1 cellular context compared by ENCODE assay signal in genomic region chr16:71808593-71809449, GRCh38.
TF ChIP-seq lines count a peak whose summit lies in the region.

AP1G1 (minus strand) TSS chr16:71808834; CDS start chr16:71789479, 19,355 bp downstream.

TF ChIP-seq in HepG2, 621 proteins besides CTCF, POLR2A, EP300 and RAD21 (continued from another document and continues in another):
- TF ChIP-seq ZNF282 (IDR thresholded peaks at IDR 0.05; ENCODE audit: partially characterized antibody) (no peak), ZNF749 (CRISPR knock-in tag; IDR thresholded peaks at IDR 0.05; ENCODE audit: borderline replicate concordance) (no peak; the same call in 1 of the 2 replicates), GATAD2A (CRISPR knock-in tag; IDR thresholded peaks at IDR 0.05) (peak; percentile 61), ZNF224 (CRISPR knock-in tag; IDR thresholded peaks at IDR 0.05) (peak; percentile 71; the same call in 1 of the 2 replicates), ZNF333 (CRISPR knock-in tag; IDR thresholded peaks at IDR 0.05; ENCODE audit: borderline replicate concordance) (peak; percentile 97), HNF1B (CRISPR knock-in tag; IDR thresholded peaks at IDR 0.05) (0 out of 2 replicates have a peak, but pooled peaks have one; percentile 11), ZSCAN22 (CRISPR knock-in tag; IDR thresholded peaks at IDR 0.05) (no peak), ZNF503 (CRISPR knock-in tag; IDR thresholded peaks at IDR 0.05) (peak; percentile 70; the same call in 1 of the 2 replicates), CENPT (CRISPR knock-in tag; IDR thresholded peaks at IDR 0.05; ENCODE audit: low read depth) (no peak), GRHL1 (CRISPR knock-in tag; conservative IDR thresholded peaks at IDR 0.05) (no peak), ZBTB33 (CRISPR knock-in tag; IDR thresholded peaks at IDR 0.05) (peak; percentile 78), NR1H2 (CRISPR knock-in tag; IDR thresholded peaks at IDR 0.05; ENCODE audit: borderline replicate concordance, low read depth) (no peak), ZNF564 (CRISPR knock-in tag; IDR thresholded peaks at IDR 0.05) (peak; percentile 59; the same call in 1 of the 2 replicates), MLLT10 (CRISPR knock-in tag; IDR thresholded peaks at IDR 0.05) (no peak), ZNF232 (CRISPR knock-in tag; IDR thresholded peaks at IDR 0.05; ENCODE audit: borderline replicate concordance) (peak; percentile 88), MED8 (CRISPR knock-in tag; IDR thresholded peaks at IDR 0.05; ENCODE audit: insufficient replicate concordance) (peak; percentile 60), ARID2 (CRISPR knock-in tag; IDR thresholded peaks at IDR 0.05; ENCODE audit: borderline replicate concordance) (no peak), ATF5 (CRISPR knock-in tag; IDR thresholded peaks at IDR 0.05; ENCODE audit: low read depth) (no peak; the same call in 1 of the 2 replicates), ZNF121 (CRISPR knock-in tag; IDR thresholded peaks at IDR 0.05) (no peak), ZBTB7A (CRISPR knock-in tag; IDR thresholded peaks at IDR 0.05) (peak; percentile 61; the same call in 1 of the 2 replicates), PREB (CRISPR knock-in tag; IDR thresholded peaks at IDR 0.05) (no peak), ZNF614 (CRISPR knock-in tag; IDR thresholded peaks at IDR 0.05; ENCODE audit: borderline replicate concordance) (peak; percentile 91), AHDC1 (CRISPR knock-in tag; IDR thresholded peaks at IDR 0.05; ENCODE audit: borderline replicate concordance) (no peak), ZNF782 (CRISPR knock-in tag; IDR thresholded peaks at IDR 0.05; ENCODE audit: borderline replicate concordance) (no peak), EEA1 (CRISPR knock-in tag; IDR thresholded peaks at IDR 0.05; ENCODE audit: borderline replicate concordance) (no peak), ZNF710 (CRISPR knock-in tag; IDR thresholded peaks at IDR 0.05; ENCODE audit: borderline replicate concordance) (0 out of 2 replicates have a peak, but pooled peaks have one; percentile 56), FOXO1 (CRISPR knock-in tag; IDR thresholded peaks at IDR 0.05) (0 out of 2 replicates have a peak, but pooled peaks have one; percentile 36), NKX3-1 (CRISPR knock-in tag; IDR thresholded peaks at IDR 0.05) (peak; percentile 89), MAF1 (CRISPR knock-in tag; IDR thresholded peaks at IDR 0.05; ENCODE audit: borderline replicate concordance) (peak; percentile 86), NR2F6 (IDR thresholded peaks at IDR 0.05) (no peak; the same call in 1 of the 2 replicates), NR2F6 (CRISPR knock-in tag; IDR thresholded peaks at IDR 0.05) (peak; percentile 32; the same call in 1 of the 2 replicates), ZBTB49 (CRISPR knock-in tag; IDR thresholded peaks at IDR 0.05; ENCODE audit: borderline replicate concordance) (0 out of 2 replicates have a peak, but pooled peaks have one; percentile 15), ZNF432 (CRISPR knock-in tag; IDR thresholded peaks at IDR 0.05; ENCODE audit: borderline replicate concordance) (no peak), NPAS2 (CRISPR knock-in tag; IDR thresholded peaks at IDR 0.05; ENCODE audit: borderline replicate concordance) (no peak), CBFB (CRISPR knock-in tag; IDR thresholded peaks at IDR 0.05) (peak; percentile 80; the same call in 1 of the 2 replicates), SOX5 (CRISPR knock-in tag; IDR thresholded peaks at IDR 0.05; ENCODE audit: borderline replicate concordance) (no peak; the same call in 1 of the 2 replicates), GPBP1L1 (CRISPR knock-in tag; IDR thresholded peaks at IDR 0.05) (no peak), MED1 (CRISPR knock-in tag; IDR thresholded peaks at IDR 0.05) (peak; percentile 81)
